Comparison of ENCODE assay signal across 8 cellular contexts in genomic region chr7:2873686-2874551, GRCh38. TPM values are rescaled to one million over a fixed set of nuclear protein-coding genes. Genes with fewer than 3 reads are reported as not detected.
DNase-seq lines count a peak whose midpoint lies in the region; ATAC-seq and TF ChIP-seq lines count a peak whose summit lies in the region.

No MANE protein-coding gene starts in this region.

- no peaks in the 10 kb centered on the region for H3K36me3 ChIP-seq in Loucy (ENCODE audit: insufficient read depth, low read length)
- H3K36me3 ChIP-seq in mesenchymal stem cell (ENCODE audit: control insufficient read depth in 1 of 2, insufficient read depth in 2 of 2, low read depth in 1 of 2, low read length in 2 of 2): no peaks in the 10 kb centered on the region

- no peaks in the 10 kb centered on the region for H3K79me1 ChIP-seq in mesenchymal stem cell (replicated peaks; ENCODE audit: low read length, poor library complexity, severe bottlenecking)

- H3F3A ChIP-seq in Loucy (ENCODE audit: low read depth): peaks cover 7% of the 10 kb centered on the region

- peaks cover 65% of the 10 kb centered on the region for H3K4me1 ChIP-seq in Loucy (ENCODE audit: insufficient read depth, low read length, poor library complexity, severe bottlenecking)
- peaks cover 27% of the 10 kb centered on the region for H3K4me1 ChIP-seq in mesenchymal stem cell (ENCODE audit: control insufficient read depth, insufficient read depth, low read depth, low read length)

- no peaks in the 10 kb centered on the region for H4K20me1 ChIP-seq in Loucy (ENCODE audit: insufficient read depth, low read length, poor library complexity, severe bottlenecking)

- no peak overlapping the region for H3K14ac ChIP-seq in mesenchymal stem cell (ENCODE audit: low read length in 2 of 2)

- peak overlapping the region; percentile 91 for H2BK5ac ChIP-seq in mesenchymal stem cell (ENCODE audit: low read depth, low read length, poor library complexity, severe bottlenecking)

- peak overlapping the region; percentile 42 for H3K9ac ChIP-seq in Loucy (ENCODE audit: low read depth, low read length, poor library complexity, severe bottlenecking)
- peak overlapping the region; percentile 85 for H3K9ac ChIP-seq in mesenchymal stem cell (ENCODE audit: low read length)

- peaks cover 8% of the 10 kb centered on the region; the same call in 1 of the 2 replicates for H3K79me2 ChIP-seq in Loucy (ENCODE audit: insufficient read depth, low read length)

- H3K9me3 ChIP-seq in Loucy (ENCODE audit: insufficient read depth, low read depth, low read length): no peaks in the 10 kb centered on the region
- no peaks in the 10 kb centered on the region for H3K9me3 ChIP-seq in mesenchymal stem cell (ENCODE audit: control insufficient read depth, low read length)

- peak overlapping the region; percentile 77 for H2BK15ac ChIP-seq in mesenchymal stem cell (ENCODE audit: low read depth, poor library complexity, severe bottlenecking)

- H3K4me2 ChIP-seq in Loucy (ENCODE audit: low read depth, low read length, poor library complexity, severe bottlenecking): no peak overlapping the region
- H3K4me2 ChIP-seq in mesenchymal stem cell (ENCODE audit: low read length, poor library complexity, severe bottlenecking): no peak overlapping the region

- H3K27me3 ChIP-seq in Loucy (ENCODE audit: insufficient read depth, low read length, poor library complexity, severe bottlenecking): no peaks in the 10 kb centered on the region
- no peaks in the 10 kb centered on the region for H3K27me3 ChIP-seq in mesenchymal stem cell (ENCODE audit: control insufficient read depth in 1 of 2, insufficient read depth in 1 of 2, low read length in 2 of 2)

- peak overlapping the region; percentile 41 for H4K91ac ChIP-seq in mesenchymal stem cell (ENCODE audit: low read length)

- peak overlapping the region in 1 of 2 experiments; percentile 24 for H3K4ac ChIP-seq in mesenchymal stem cell (ENCODE audit: low read depth in 1 of 2, low read length in 2 of 2)

- no peak for ATAC-seq in HG03469 (IDR thresholded peaks at IDR 0.05; ENCODE audit: unreplicated experiment)

- peak overlapping the region; percentile 30 for H2AK5ac ChIP-seq in mesenchymal stem cell (ENCODE audit: low read length, severe bottlenecking)

- no peak overlapping the region for H3K23ac ChIP-seq in mesenchymal stem cell (ENCODE audit: low read length in 2 of 2)

- H2AFZ ChIP-seq in Loucy (ENCODE audit: low read length) (no peak overlapping the region), mesenchymal stem cell (ENCODE audit: low read depth, low read length) (peak overlapping the region; percentile 29)

- in situ Hi-C loops in astrocyte of the spinal cord (cut with HindIII; ENCODE audit: low sequenced_read_pairs): no loop called here

- H2BK120ac ChIP-seq in mesenchymal stem cell (ENCODE audit: low read depth, low read length): peak overlapping the region; percentile 27

- H3K27ac ChIP-seq in mesenchymal stem cell (ENCODE audit: low read length, poor library complexity, severe bottlenecking): peak overlapping the region; percentile 83

- H4K8ac ChIP-seq in mesenchymal stem cell (ENCODE audit: low read length): peak overlapping the region; percentile 85

- peak overlapping the region; percentile 52 to 64 for H3K18ac ChIP-seq in mesenchymal stem cell (ENCODE audit: low read depth in 1 of 2, low read length in 2 of 2)

- H3K4me3 ChIP-seq in Loucy (ENCODE audit: low read length, poor library complexity, severe bottlenecking) (no peak overlapping the region), astrocyte of the spinal cord (ENCODE audit: low read depth, low read length) (no peak overlapping the region), mesenchymal stem cell (ENCODE audit: insufficient read depth in 1 of 2, low read depth in 1 of 2, low read length in 2 of 2) (no peak overlapping the region)

- DNase-seq in EL: peak; percentile 96
- peak; percentile 95 for DNase-seq in astrocyte of the spinal cord (ENCODE audit: low read depth, low spot score)
- peak; percentile 93 for DNase-seq in mesenchymal stem cell
- DNase-seq in cortex of kidney (lab: John Stamatoyannopoulos, UW): no peak
- no peak for DNase-seq in stimulated activated CD8-positive, alpha-beta memory T cell treated with anti-CD3 and anti-CD28 coated beads, Interleukin-4, amount 100 ng/mL, for 48 hours
- DNase-seq in UCSD-AML1 (lab: John Stamatoyannopoulos, UW; ENCODE audit: unreplicated experiment): no peak

- TF ChIP-seq CTCF in Loucy (conservative IDR thresholded peaks at IDR 0.05; ENCODE audit: low read length): no peak
- TF ChIP-seq CTCF in astrocyte of the spinal cord (IDR thresholded peaks at IDR 0.05; ENCODE audit: low read depth, low read length): no peak

- H2BK12ac ChIP-seq in mesenchymal stem cell (ENCODE audit: low read length in 2 of 2): peak overlapping the region; percentile 37 to 78

- WGBS in mesenchymal stem cell: 11% methylated on average over 5 of the region's 7 CpGs

- no peaks in the 10 kb centered on the region for H3K9me2 ChIP-seq in Loucy (replicated peaks; ENCODE audit: low read depth, low read length)

RNA-seq across cellular contexts. Expression of gene GNA12, which starts 29.8 kb away (rescaled TPM):
- 78.8 TPM for polyA plus RNA-seq in mesenchymal stem cell (2013, experiment 1 of 2)
- polyA plus RNA-seq in mesenchymal stem cell (2013, experiment 2 of 2): 79.8 TPM

Comparison
In these comparisons a context has a peak if more than half of its experiments do, and no peak if none do; other contexts are left out.
1. DNase-seq: peak in EL (single experiment), astrocyte of the spinal cord (single experiment) and mesenchymal stem cell (single experiment); none in cortex of kidney (single experiment), stimulated activated CD8-positive, alpha-beta memory T cell treated with anti-CD3 and anti-CD28 coated beads, Interleukin-4, amount 100 ng/mL, for 48 hours (single experiment) and UCSD-AML1 (single experiment).